35 cellular contexts compared by ENCODE assay signal in the genomic region with DNA sequence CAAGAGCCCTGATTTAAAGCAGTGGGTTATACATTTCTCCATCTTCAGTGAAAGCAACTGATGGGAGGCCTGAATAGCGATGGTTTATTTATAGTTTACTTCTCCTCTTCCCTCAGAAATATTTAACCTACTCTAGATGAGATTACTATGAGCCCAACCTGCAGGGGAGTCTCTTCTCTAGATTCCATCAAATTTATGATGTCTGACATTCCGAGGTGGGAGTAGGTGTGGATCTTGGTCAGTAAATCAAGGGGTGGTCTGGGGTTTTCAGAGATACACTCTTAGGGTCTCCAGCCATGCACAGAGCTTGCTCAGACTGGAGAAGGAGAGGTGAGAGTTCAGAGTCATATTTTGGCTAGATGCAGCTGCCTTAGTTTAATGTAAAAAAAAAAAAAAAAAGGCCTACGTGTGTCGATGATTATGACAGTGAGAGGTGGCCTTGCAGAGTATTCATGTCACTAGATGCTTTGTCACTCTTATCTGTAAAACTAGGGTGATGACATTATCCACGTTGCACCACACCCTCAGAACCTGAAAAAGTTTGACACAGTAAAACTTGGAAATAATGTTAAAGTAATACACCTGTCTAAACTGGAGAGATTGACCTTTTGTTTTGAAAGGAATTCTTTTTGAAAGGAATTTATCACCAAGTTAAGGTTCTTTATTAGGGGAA.
"Had no signal": no experiment of that assay in that cellular context is flagged by ENCODE, and none has a peak within 500 bp of the region (broad histone marks: within the 10 kb centered on the region; RNA-seq: fewer than 3 reads in every experiment).

No MANE protein-coding gene starts in this region.

- H3K27me3 Mint-ChIP-seq: activated B cell treated with CpG ODN at 0.5 μM for 24 hours; activated CD8-positive, alpha-beta T cell treated with anti-CD3 and anti-CD28 coated beads for 36 hours; activated naive CD4-positive, alpha-beta T cell treated with anti-CD3 and anti-CD28 coated beads, Interleukin-2, amount 50 U/mL, for 24 hours; activated naive CD8-positive, alpha-beta T cell treated with anti-CD3 and anti-CD28 coated beads for 36 hours; activated naive CD8-positive, alpha-beta T cell treated with anti-CD3 and anti-CD28 coated beads, Interleukin-2, amount 50 U/mL, for 24 hours; dendritic cell treated with granulocyte-macrophage colony-stimulating factor and Interleukin-4, amounts not matched to agents 40 ng/mL and 50 ng/mL, for 4 days; T-helper 17 cell had no signal

- H3K9me3 Mint-ChIP-seq: activated B cell treated with CpG ODN at 0.5 μM for 24 hours; activated CD8-positive, alpha-beta T cell treated with anti-CD3 and anti-CD28 coated beads for 36 hours; activated naive CD4-positive, alpha-beta T cell treated with anti-CD3 and anti-CD28 coated beads for 36 hours; activated naive CD4-positive, alpha-beta T cell treated with anti-CD3 and anti-CD28 coated beads, Interleukin-2, amount 50 U/mL, for 24 hours; activated naive CD8-positive, alpha-beta T cell treated with anti-CD3 and anti-CD28 coated beads for 36 hours; activated naive CD8-positive, alpha-beta T cell treated with anti-CD3 and anti-CD28 coated beads, Interleukin-2, amount 50 U/mL, for 24 hours; activated T-cell treated with anti-CD3 and anti-CD28 coated beads, Interleukin-2, amount 50 U/mL, for 4 hours; activated T-helper 1 cell treated with anti-CD3 and anti-CD28 coated beads, Interleukin-12 subunit alpha, Interleukin-12 subunit beta, Interleukin-2, Interleukin-4 antibody, amounts not matched to agents 30 ng/mL and 10 ng/mL and 1 ng/mL, durations not matched to agents 14 hours and 24 hours and 36 hours; activated T-helper 2 cell treated with anti-CD3 and anti-CD28 coated beads, Interferon-gamma antibody, Interleukin-2, Interleukin-4, amounts not matched to agents 10 μg/mL and 5 μg/mL and 100 μg/mL, durations not matched to agents 14 hours and 24 hours and 36 hours; dendritic cell treated with granulocyte-macrophage colony-stimulating factor and Interleukin-4, amounts not matched to agents 40 ng/mL and 50 ng/mL, for 4 days; endodermal cell; T-helper 2 cell treated with Interferon-gamma antibody and Interleukin-4, amounts not matched to agents 5 μg/mL and 100 μg/mL, for 36 hours had no signal

- H3K27ac ChIP-seq: adrenal gland, ascending aorta, breast epithelium, cardiac muscle cell, coronary artery, dorsolateral prefrontal cortex, esophagus muscularis mucosa, foreskin keratinocyte, gastrocnemius medialis, WERI-Rb-1 had no signal

- H3K27me3 ChIP-seq: adrenal gland, ascending aorta, breast epithelium, cardiac muscle cell, dorsolateral prefrontal cortex, esophagus muscularis mucosa, foreskin keratinocyte, gastrocnemius medialis had no signal

- ATAC-seq: activated CD4-positive, CD25-positive, alpha-beta regulatory T cell treated with anti-CD3 and anti-CD28 coated beads, Interleukin-2, amount 50 U/mL, for 24 hours; activated CD8-positive, alpha-beta T cell treated with anti-CD3 and anti-CD28 coated beads for 36 hours; activated naive CD8-positive, alpha-beta T cell treated with anti-CD3 and anti-CD28 coated beads, Interleukin-2, amount 50 U/mL, for 24 hours; activated T-cell treated with anti-CD3 and anti-CD28 coated beads, Interleukin-2, amount 50 U/mL, for 4 hours; foreskin keratinocyte; gastrocnemius medialis; T-helper 17 cell had no signal

- DNase-seq: activated B cell treated with CpG ODN at 0.5 μM for 24 hours; activated CD4-positive, alpha-beta T cell treated with anti-CD3 and anti-CD28 coated beads for 48 hours; activated CD4-positive, alpha-beta T cell treated with anti-CD3 and anti-CD28 coated beads, Interleukin-2, amount 50 U/mL, for 1 hour; activated CD4-positive, alpha-beta T cell treated with anti-CD3 and anti-CD28 coated beads, Interleukin-2, amount 50 U/mL, for 48 hours; activated CD8-positive, alpha-beta memory T cell treated with anti-CD3 and anti-CD28 coated beads for 24 hours; activated CD8-positive, alpha-beta T cell treated with anti-CD3 and anti-CD28 coated beads for 36 hours; activated effector memory CD4-positive, alpha-beta T cell treated with anti-CD3 and anti-CD28 coated beads, Interleukin-2, amount 50 U/mL, for 16 hours; activated naive CD4-positive, alpha-beta T cell treated with anti-CD3 and anti-CD28 coated beads for 36 hours; activated naive CD8-positive, alpha-beta T cell treated with anti-CD3 and anti-CD28 coated beads for 36 hours; activated naive CD8-positive, alpha-beta T cell treated with anti-CD3 and anti-CD28 coated beads, Interleukin-2, amount 50 U/mL, for 24 hours; activated T-cell treated with anti-CD3 and anti-CD28 coated beads, Interleukin-2, amount 50 U/mL, for 4 hours; central memory CD4-positive, alpha-beta T cell; dorsolateral prefrontal cortex; effector memory CD4-positive, alpha-beta T cell; endodermal cell; foreskin keratinocyte; gastrocnemius medialis; glutamatergic neuron; T-helper 1 cell; T-helper 17 cell; T1000; WERI-Rb-1 had no signal

- H3K4me3 ChIP-seq: adrenal gland, ascending aorta, breast epithelium, cardiac muscle cell, coronary artery, dorsolateral prefrontal cortex, esophagus muscularis mucosa, gastrocnemius medialis had no signal

- H3K4me1 ChIP-seq: ascending aorta, breast epithelium, foreskin keratinocyte had no signal

- H3K27ac Mint-ChIP-seq: activated B cell treated with CpG ODN at 0.5 μM for 24 hours; activated CD8-positive, alpha-beta T cell treated with anti-CD3 and anti-CD28 coated beads for 36 hours; activated naive CD4-positive, alpha-beta T cell treated with anti-CD3 and anti-CD28 coated beads for 36 hours; activated naive CD4-positive, alpha-beta T cell treated with anti-CD3 and anti-CD28 coated beads, Interleukin-2, amount 50 U/mL, for 24 hours; activated naive CD8-positive, alpha-beta T cell treated with anti-CD3 and anti-CD28 coated beads for 36 hours; activated naive CD8-positive, alpha-beta T cell treated with anti-CD3 and anti-CD28 coated beads, Interleukin-2, amount 50 U/mL, for 24 hours; activated T-helper 1 cell treated with anti-CD3 and anti-CD28 coated beads, Interleukin-12 subunit alpha, Interleukin-12 subunit beta, Interleukin-2, Interleukin-4 antibody, amounts not matched to agents 30 ng/mL and 10 ng/mL and 1 ng/mL, durations not matched to agents 14 hours and 24 hours and 36 hours; activated T-helper 2 cell treated with anti-CD3 and anti-CD28 coated beads, Interferon-gamma antibody, Interleukin-2, Interleukin-4, amounts not matched to agents 10 μg/mL and 5 μg/mL and 100 μg/mL, durations not matched to agents 14 hours and 24 hours and 36 hours; brain; dendritic cell treated with granulocyte-macrophage colony-stimulating factor and Interleukin-4, amounts not matched to agents 40 ng/mL and 50 ng/mL, for 4 days; endodermal cell; T-helper 17 cell; T-helper 2 cell treated with Interferon-gamma antibody and Interleukin-4, amounts not matched to agents 5 μg/mL and 100 μg/mL, for 36 hours had no signal

- H3K4me1 Mint-ChIP-seq: activated B cell treated with CpG ODN at 0.5 μM for 24 hours; activated naive CD8-positive, alpha-beta T cell treated with anti-CD3 and anti-CD28 coated beads for 36 hours; activated naive CD8-positive, alpha-beta T cell treated with anti-CD3 and anti-CD28 coated beads, Interleukin-2, amount 50 U/mL, for 24 hours had no signal

- H3K4me3 Mint-ChIP-seq: activated B cell treated with CpG ODN at 0.5 μM for 24 hours; activated CD8-positive, alpha-beta T cell treated with anti-CD3 and anti-CD28 coated beads for 36 hours; activated naive CD4-positive, alpha-beta T cell treated with anti-CD3 and anti-CD28 coated beads for 36 hours; activated naive CD4-positive, alpha-beta T cell treated with anti-CD3 and anti-CD28 coated beads, Interleukin-2, amount 50 U/mL, for 24 hours; activated naive CD8-positive, alpha-beta T cell treated with anti-CD3 and anti-CD28 coated beads for 36 hours; activated naive CD8-positive, alpha-beta T cell treated with anti-CD3 and anti-CD28 coated beads, Interleukin-2, amount 50 U/mL, for 24 hours; activated T-cell treated with anti-CD3 and anti-CD28 coated beads, Interleukin-2, amount 50 U/mL, for 4 hours; activated T-helper 1 cell treated with anti-CD3 and anti-CD28 coated beads, Interleukin-12 subunit alpha, Interleukin-12 subunit beta, Interleukin-2, Interleukin-4 antibody, amounts not matched to agents 30 ng/mL and 10 ng/mL and 1 ng/mL, durations not matched to agents 14 hours and 24 hours and 36 hours; brain; dendritic cell treated with granulocyte-macrophage colony-stimulating factor and Interleukin-4, amounts not matched to agents 40 ng/mL and 50 ng/mL, for 4 days; endodermal cell; T-helper 17 cell; T-helper 2 cell treated with Interferon-gamma antibody and Interleukin-4, amounts not matched to agents 5 μg/mL and 100 μg/mL, for 36 hours had no signal

- H3K9me3 ChIP-seq: adrenal gland, ascending aorta, breast epithelium, esophagus muscularis mucosa, gastrocnemius medialis had no signal

- H3K36me3 ChIP-seq: breast epithelium, cardiac muscle cell had no signal
